8 cellular contexts compared by ENCODE assay signal in the genomic region with DNA sequence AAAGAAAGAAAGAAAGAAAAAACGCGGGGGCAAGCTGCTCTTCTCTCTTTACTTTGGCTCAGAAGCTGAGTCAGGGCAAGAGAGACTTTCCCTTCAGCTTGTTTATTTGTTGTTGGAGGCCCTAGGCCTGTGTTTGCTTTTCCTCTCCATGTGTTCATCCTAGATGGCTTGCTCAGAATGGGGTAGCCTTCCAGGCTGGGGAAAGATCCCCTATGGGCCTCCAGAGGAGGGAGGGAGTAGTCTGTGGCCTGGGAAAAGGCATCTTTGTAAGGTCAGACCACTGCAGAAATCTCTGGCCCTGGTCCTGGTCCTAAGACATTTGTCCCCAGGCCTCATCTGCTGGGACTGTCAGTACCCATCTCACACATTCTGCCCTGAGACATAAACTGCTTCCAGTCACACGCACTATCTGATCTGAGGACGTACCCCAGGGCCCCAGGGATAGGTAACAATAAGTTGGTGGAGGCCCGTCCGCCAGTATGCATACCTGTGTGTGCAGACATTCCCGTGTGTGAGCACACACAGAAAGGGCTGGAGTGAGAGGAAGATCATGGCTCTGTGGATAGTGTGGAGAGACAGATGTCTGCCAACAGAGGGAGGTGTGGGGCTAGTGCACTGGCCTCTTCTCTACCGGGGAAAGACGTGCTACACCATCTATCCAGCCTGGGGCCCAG. TPM values are rescaled to one million over a fixed set of nuclear protein-coding genes. Genes with fewer than 3 reads are reported as not detected.
DNase-seq lines count a peak whose midpoint lies in the region; ATAC-seq and TF ChIP-seq lines count a peak whose summit lies in the region.

No MANE protein-coding gene starts in this region.

- H3K4me3 ChIP-seq in astrocyte of the spinal cord (ENCODE audit: low read depth, low read length): no peak overlapping the region

- no peak for TF ChIP-seq POLR2A in GM18505 (IDR thresholded peaks at IDR 0.05; ENCODE audit: borderline replicate concordance, extremely low read depth, insufficient read depth, insufficient read length)

- DNase-seq in EH (ENCODE audit: low read depth) (peak; percentile 75), HT1080 (ENCODE audit: low read depth) (peak; percentile 66), astrocyte of the spinal cord (ENCODE audit: low read depth, low spot score) (peak; percentile 60), iPS-NIHi11 (ENCODE audit: low spot score) (peak; percentile 76)
- DNase-seq in stimulated activated CD4-positive, alpha-beta T cell treated with anti-CD3 and anti-CD28 coated beads, Interleukin-2, amount 100 ng/mL, for 24 hours: peak; percentile 39 to 45
- DNase-seq in activated CD4-positive, CD25-positive, alpha-beta regulatory T cell treated with anti-CD3 and anti-CD28 coated beads, Interleukin-2, amount 50 U/mL, for 72 hours: no peak

- in situ Hi-C loops in astrocyte of the spinal cord (cut with HindIII; ENCODE audit: low sequenced_read_pairs): loop anchor here (25.0 kb wide), 1 partner anchor 195 kb away; a partner anchor contains a TSS

- peak; percentile 77 for ATAC-seq in SK-N-SH treated with all-trans-retinoic acid at 6 μM for 48 hours
- ATAC-seq in GM18505 (IDR thresholded peaks at IDR 0.05; ENCODE audit: unreplicated experiment): no peak

- TF ChIP-seq CTCF in astrocyte of the spinal cord (IDR thresholded peaks at IDR 0.05; ENCODE audit: low read depth, low read length): peak; percentile 83

TF ChIP-seq in SK-N-SH treated with all-trans-retinoic acid at 6 μM for 48 hours, 23 proteins besides CTCF, POLR2A, EP300 and RAD21:
- TF ChIP-seq SNAI2 (CRISPR knock-in tag; IDR thresholded peaks at IDR 0.05): no peak
- no peak for TF ChIP-seq ZNF8 (CRISPR knock-in tag; IDR thresholded peaks at IDR 0.05)
- TF ChIP-seq, protein P1, sequence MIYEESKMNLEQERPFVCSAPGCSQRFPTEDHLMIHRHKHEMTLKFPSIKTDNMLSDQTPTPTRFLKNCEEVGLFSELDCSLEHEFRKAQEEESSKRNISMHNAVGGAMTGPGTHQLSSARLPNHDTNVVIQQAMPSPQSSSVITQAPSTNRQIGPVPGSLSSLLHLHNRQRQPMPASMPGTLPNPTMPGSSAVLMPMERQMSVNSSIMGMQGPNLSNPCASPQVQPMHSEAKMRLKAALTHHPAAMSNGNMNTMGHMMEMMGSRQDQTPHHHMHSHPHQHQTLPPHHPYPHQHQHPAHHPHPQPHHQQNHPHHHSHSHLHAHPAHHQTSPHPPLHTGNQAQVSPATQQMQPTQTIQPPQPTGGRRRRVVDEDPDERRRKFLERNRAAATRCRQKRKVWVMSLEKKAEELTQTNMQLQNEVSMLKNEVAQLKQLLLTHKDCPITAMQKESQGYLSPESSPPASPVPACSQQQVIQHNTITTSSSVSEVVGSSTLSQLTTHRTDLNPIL (CRISPR knock-in tag; IDR thresholded peaks at IDR 0.05; ENCODE audit: low read depth): no peak
- no peak for TF ChIP-seq CSDC2 (CRISPR knock-in tag; IDR thresholded peaks at IDR 0.05)
- TF ChIP-seq RARB (CRISPR knock-in tag; IDR thresholded peaks at IDR 0.05): no peak
- TF ChIP-seq, protein P2, sequence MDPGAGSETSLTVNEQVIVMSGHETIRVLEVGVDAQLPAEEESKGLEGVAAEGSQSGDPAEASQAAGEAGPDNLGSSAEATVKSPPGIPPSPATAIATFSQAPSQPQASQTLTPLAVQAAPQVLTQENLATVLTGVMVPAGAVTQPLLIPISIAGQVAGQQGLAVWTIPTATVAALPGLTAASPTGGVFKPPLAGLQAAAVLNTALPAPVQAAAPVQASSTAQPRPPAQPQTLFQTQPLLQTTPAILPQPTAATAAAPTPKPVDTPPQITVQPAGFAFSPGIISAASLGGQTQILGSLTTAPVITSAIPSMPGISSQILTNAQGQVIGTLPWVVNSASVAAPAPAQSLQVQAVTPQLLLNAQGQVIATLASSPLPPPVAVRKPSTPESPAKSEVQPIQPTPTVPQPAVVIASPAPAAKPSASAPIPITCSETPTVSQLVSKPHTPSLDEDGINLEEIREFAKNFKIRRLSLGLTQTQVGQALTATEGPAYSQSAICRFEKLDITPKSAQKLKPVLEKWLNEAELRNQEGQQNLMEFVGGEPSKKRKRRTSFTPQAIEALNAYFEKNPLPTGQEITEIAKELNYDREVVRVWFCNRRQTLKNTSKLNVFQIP (CRISPR knock-in tag; IDR thresholded peaks at IDR 0.05; ENCODE audit: borderline replicate concordance, low read depth): no peak
- no peak for TF ChIP-seq ZNF565 (CRISPR knock-in tag; conservative IDR thresholded peaks at IDR 0.05; ENCODE audit: low read depth)
- no peak for TF ChIP-seq ZFP30 (CRISPR knock-in tag; IDR thresholded peaks at IDR 0.05)
- TF ChIP-seq ZC3H10 (CRISPR knock-in tag; IDR thresholded peaks at IDR 0.05): no peak
- TF ChIP-seq, protein P3, sequence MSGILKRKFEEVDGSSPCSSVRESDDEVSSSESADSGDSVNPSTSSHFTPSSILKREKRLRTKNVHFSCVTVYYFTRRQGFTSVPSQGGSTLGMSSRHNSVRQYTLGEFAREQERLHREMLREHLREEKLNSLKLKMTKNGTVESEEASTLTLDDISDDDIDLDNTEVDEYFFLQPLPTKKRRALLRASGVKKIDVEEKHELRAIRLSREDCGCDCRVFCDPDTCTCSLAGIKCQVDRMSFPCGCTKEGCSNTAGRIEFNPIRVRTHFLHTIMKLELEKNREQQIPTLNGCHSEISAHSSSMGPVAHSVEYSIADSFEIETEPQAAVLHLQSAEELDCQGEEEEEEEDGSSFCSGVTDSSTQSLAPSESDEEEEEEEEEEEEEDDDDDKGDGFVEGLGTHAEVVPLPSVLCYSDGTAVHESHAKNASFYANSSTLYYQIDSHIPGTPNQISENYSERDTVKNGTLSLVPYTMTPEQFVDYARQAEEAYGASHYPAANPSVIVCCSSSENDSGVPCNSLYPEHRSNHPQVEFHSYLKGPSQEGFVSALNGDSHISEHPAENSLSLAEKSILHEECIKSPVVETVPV (CRISPR knock-in tag; IDR thresholded peaks at IDR 0.05): no peak
- TF ChIP-seq, protein P4, sequence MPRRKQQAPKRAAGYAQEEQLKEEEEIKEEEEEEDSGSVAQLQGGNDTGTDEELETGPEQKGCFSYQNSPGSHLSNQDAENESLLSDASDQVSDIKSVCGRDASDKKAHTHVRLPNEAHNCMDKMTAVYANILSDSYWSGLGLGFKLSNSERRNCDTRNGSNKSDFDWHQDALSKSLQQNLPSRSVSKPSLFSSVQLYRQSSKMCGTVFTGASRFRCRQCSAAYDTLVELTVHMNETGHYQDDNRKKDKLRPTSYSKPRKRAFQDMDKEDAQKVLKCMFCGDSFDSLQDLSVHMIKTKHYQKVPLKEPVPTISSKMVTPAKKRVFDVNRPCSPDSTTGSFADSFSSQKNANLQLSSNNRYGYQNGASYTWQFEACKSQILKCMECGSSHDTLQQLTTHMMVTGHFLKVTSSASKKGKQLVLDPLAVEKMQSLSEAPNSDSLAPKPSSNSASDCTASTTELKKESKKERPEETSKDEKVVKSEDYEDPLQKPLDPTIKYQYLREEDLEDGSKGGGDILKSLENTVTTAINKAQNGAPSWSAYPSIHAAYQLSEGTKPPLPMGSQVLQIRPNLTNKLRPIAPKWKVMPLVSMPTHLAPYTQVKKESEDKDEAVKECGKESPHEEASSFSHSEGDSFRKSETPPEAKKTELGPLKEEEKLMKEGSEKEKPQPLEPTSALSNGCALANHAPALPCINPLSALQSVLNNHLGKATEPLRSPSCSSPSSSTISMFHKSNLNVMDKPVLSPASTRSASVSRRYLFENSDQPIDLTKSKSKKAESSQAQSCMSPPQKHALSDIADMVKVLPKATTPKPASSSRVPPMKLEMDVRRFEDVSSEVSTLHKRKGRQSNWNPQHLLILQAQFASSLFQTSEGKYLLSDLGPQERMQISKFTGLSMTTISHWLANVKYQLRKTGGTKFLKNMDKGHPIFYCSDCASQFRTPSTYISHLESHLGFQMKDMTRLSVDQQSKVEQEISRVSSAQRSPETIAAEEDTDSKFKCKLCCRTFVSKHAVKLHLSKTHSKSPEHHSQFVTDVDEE (CRISPR knock-in tag; IDR thresholded peaks at IDR 0.05): no peak
- TF ChIP-seq TOX (CRISPR knock-in tag; IDR thresholded peaks at IDR 0.05; ENCODE audit: borderline replicate concordance): no peak
- no peak for TF ChIP-seq ISL1 (CRISPR knock-in tag; IDR thresholded peaks at IDR 0.05)

RNA-seq across cellular contexts. Expression of a gene that starts 4.9 kb away (rescaled TPM):
- total RNA-seq in HT1080 (2014; rRNA removed; shearing (Covaris generic)): 149 and 198 TPM in 2 replicates
- 182 and 229 TPM in 2 replicates for polyA plus RNA-seq in HT1080 (2015; cell fraction: cytosol; rRNA removed)
- polyA plus RNA-seq in HT1080 (2015; cell fraction: nucleus; rRNA removed): 306 and 307 TPM in 2 replicates

RNA-seq across cellular contexts. Expression of a gene that starts 12.1 kb away (rescaled TPM):
- total RNA-seq in HT1080 (2014; rRNA removed; shearing (Covaris generic)): not detected in 2 replicates
- polyA plus RNA-seq in HT1080 (2015; cell fraction: cytosol; rRNA removed): not detected in 2 replicates
- polyA plus RNA-seq in HT1080 (2015; cell fraction: nucleus; rRNA removed): not detected in 2 replicates

RNA-seq across cellular contexts. Expression of a gene that starts 55.6 kb away (rescaled TPM):
- total RNA-seq in HT1080 (2014; rRNA removed; shearing (Covaris generic)): 70.4 and 79.6 TPM in 2 replicates
- 69.8 and 71.8 TPM in 2 replicates for polyA plus RNA-seq in HT1080 (2015; cell fraction: cytosol; rRNA removed)
- polyA plus RNA-seq in HT1080 (2015; cell fraction: nucleus; rRNA removed): 16.4 and 19.4 TPM in 2 replicates
